ENCODE assay signal across 28 cellular contexts in the genomic region with DNA sequence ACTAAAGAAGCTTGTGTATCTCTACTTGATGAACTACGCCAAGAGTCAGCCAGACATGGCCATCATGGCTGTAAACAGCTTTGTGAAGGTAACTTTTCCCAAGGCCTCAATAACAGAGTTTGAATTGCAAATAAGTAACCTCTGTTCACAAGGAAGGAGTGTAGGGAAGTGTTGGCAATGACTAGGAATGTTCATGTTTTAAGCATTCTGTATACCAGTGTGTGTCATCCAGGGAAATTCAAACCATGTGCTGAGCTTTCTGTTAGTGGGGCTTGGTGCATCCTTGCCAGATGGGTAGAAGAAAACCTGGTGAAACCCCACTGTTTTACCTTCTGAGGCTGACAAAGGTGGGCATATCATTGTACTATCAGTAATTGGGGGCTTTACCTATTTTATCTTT. TPM values are rescaled to one million over a fixed set of nuclear protein-coding genes. Genes with fewer than 3 reads are reported as not detected.
DNase-seq lines count a peak whose midpoint lies in the region; FAIRE-seq and TF ChIP-seq lines count a peak whose summit lies in the region.
"Had no signal": no experiment of that assay in that cellular context is flagged by ENCODE, and none has a peak within 500 bp of the region (broad histone marks: within the 10 kb centered on the region; RNA-seq: fewer than 3 reads in every experiment).

No MANE protein-coding gene starts in this region.

- peaks cover 85% of the 10 kb centered on the region for H3K36me3 Mint-ChIP-seq in activated T-cell treated with anti-CD3 and anti-CD28 coated beads, Interleukin-2, amount 50 U/mL, for 24 hours (ENCODE audit: low read depth)

- no peak for DNase-seq in activated T-cell treated with anti-CD3 and anti-CD28 coated beads, Interleukin-2, amount 50 U/mL, for 24 hours
- no peak for DNase-seq in activated T-cell treated with anti-CD3 and anti-CD28 coated beads, Interleukin-2, amount 50 U/mL, for 48 hours
- DNase-seq in SK-N-SH (no peak), esophagus squamous epithelium (lab: John Stamatoyannopoulos, UW) (no peak), renal cortical epithelial cell (ENCODE audit: low read depth) (peak; percentile 16), OCI-M1 (lab: John Stamatoyannopoulos, UW) (no peak), dermis blood vessel endothelial cell (no peak), H54 (ENCODE audit: insufficient read length, low spot score) (no peak)
- DNase-seq: activated CD8-positive, alpha-beta memory T cell treated with anti-CD3 and anti-CD28 coated beads for 24 hours; activated naive CD4-positive, alpha-beta T cell treated with Interleukin-2 at 50 U/mL for 16 hours; activated T-cell treated with anti-CD3 and anti-CD28 coated beads, Interleukin-2, amount 50 U/mL, for 4 hours; CD4-positive, alpha-beta T cell; central memory CD4-positive, alpha-beta T cell; glutamatergic neuron; left colon; mesendoderm; naive B cell; NCI-H1092; NCI-H2029; SHP77 had no signal

- no peaks in the 10 kb centered on the region for H3K27me3 Mint-ChIP-seq in activated T-cell treated with anti-CD3 and anti-CD28 coated beads, Interleukin-2, amount 50 U/mL, for 24 hours
- H3K27me3 Mint-ChIP-seq: CD4-positive, alpha-beta T cell; naive B cell; type B pancreatic cell had no signal

- H3K9ac ChIP-seq in SK-N-SH: no peak overlapping the region

- TF ChIP-seq EP300 in SK-N-SH (IDR thresholded peaks at IDR 0.05; ENCODE audit: borderline replicate concordance in 1 of 2, low read depth in 1 of 2, low read length in 1 of 2): no peak

- no peak for TF ChIP-seq CTCF in SK-N-SH (IDR thresholded peaks at IDR 0.05)
- TF ChIP-seq CTCF in esophagus squamous epithelium (IDR thresholded peaks at IDR 0.05): no peak

- no peak overlapping the region for H2AFZ ChIP-seq in SK-N-SH (ENCODE audit: low read depth)

- POLR2A ChIA-PET in SK-N-SH (lab: Yijun Ruan, JAX): no interaction called here

- H3K4me1 ChIP-seq in SK-N-SH (ENCODE audit: control insufficient read depth in 1 of 2, insufficient read depth in 2 of 2, low read depth in 1 of 2, low read length in 1 of 2) (no peaks in the 10 kb centered on the region), esophagus squamous epithelium (peaks cover 0 to 9% (median 4%) of the 10 kb centered on the region in 3 donors)

- H3K27me3 ChIP-seq in SK-N-SH (ENCODE audit: insufficient read depth): no peaks in the 10 kb centered on the region
- no peaks in the 10 kb centered on the region for H3K27me3 ChIP-seq in esophagus squamous epithelium

- 95% methylated on average over 1 of the region's 1 CpG for WGBS in SK-N-SH (ENCODE audit: low lambda C conversion rate)
- 91 to 100% methylated on average over 1 of the region's 1 CpG for WGBS in esophagus squamous epithelium, 2 donors

- peaks cover 5% of the 10 kb centered on the region for H3K4me1 Mint-ChIP-seq in activated T-cell treated with anti-CD3 and anti-CD28 coated beads, Interleukin-2, amount 50 U/mL, for 24 hours (ENCODE audit: low read depth)
- H3K4me1 Mint-ChIP-seq: naive B cell had no signal

- H3K36me3 ChIP-seq in SK-N-SH (replicated peaks in 1 of 2; ENCODE audit: control insufficient read depth in 1 of 2, insufficient read depth in 2 of 2, low read length in 1 of 2) (peaks cover 50 to 69% of the 10 kb centered on the region in 2 experiments), esophagus squamous epithelium (peaks cover 4 to 93% (median 12%) of the 10 kb centered on the region in 3 donors)

- no peak for TF ChIP-seq RAD21 in SK-N-SH (IDR thresholded peaks at IDR 0.05; ENCODE audit: low read length)

- H3K27ac ChIP-seq in SK-N-SH (ENCODE audit: low read depth in 2 of 2, low read length in 1 of 2) (peak overlapping the region in 1 of 2 experiments; percentile 34; a peak in 2 of 4 replicates), esophagus squamous epithelium (peak overlapping the region in 3 of 4 donors; percentile 24 to 57 (median 40))
- H3K27ac ChIP-seq: 22Rv1 had no signal

- H3K9me3 Mint-ChIP-seq in activated T-cell treated with anti-CD3 and anti-CD28 coated beads, Interleukin-2, amount 50 U/mL, for 24 hours: no peaks in the 10 kb centered on the region
- H3K9me3 Mint-ChIP-seq: activated T-cell treated with anti-CD3 and anti-CD28 coated beads, Interleukin-2, amount 50 U/mL, for 4 hours; CD4-positive, alpha-beta T cell; naive B cell; type B pancreatic cell had no signal

- CTCF ChIA-PET in SK-N-SH (lab: Yijun Ruan, JAX): interaction anchor here (4.8 to 8.4 kb wide), 2 partner anchors 7 to 142 kb away, joined by 36 to 91 read pairs; no protein-coding TSS in a partner anchor

- no peak overlapping the region for H3K4me3 Mint-ChIP-seq in activated T-cell treated with anti-CD3 and anti-CD28 coated beads, Interleukin-2, amount 50 U/mL, for 24 hours
- H3K4me3 Mint-ChIP-seq: activated T-cell treated with anti-CD3 and anti-CD28 coated beads, Interleukin-2, amount 50 U/mL, for 4 hours; CD4-positive, alpha-beta T cell; naive B cell; type B pancreatic cell had no signal

- no peaks in the 10 kb centered on the region for H4K20me1 ChIP-seq in SK-N-SH (ENCODE audit: insufficient read depth)

- H3K4me2 ChIP-seq in SK-N-SH: no peak overlapping the region

- peaks cover 5% of the 10 kb centered on the region for H3F3A ChIP-seq in SK-N-SH (replicated peaks; ENCODE audit: insufficient read depth)

- intact Hi-C loops in esophagus squamous epithelium (cut with DNase I): no loop called here

- H3K27ac Mint-ChIP-seq in activated T-cell treated with anti-CD3 and anti-CD28 coated beads, Interleukin-2, amount 50 U/mL, for 24 hours: peak overlapping the region; percentile 64
- H3K27ac Mint-ChIP-seq: CD4-positive, alpha-beta T cell; type B pancreatic cell had no signal

- peaks cover 48% of the 10 kb centered on the region for H3K79me2 ChIP-seq in SK-N-SH (ENCODE audit: insufficient read depth)

- FAIRE-seq in H54 (lab: Jason Lieb, UNC): no peak
- FAIRE-seq: G401.6, HTR-8/SVneo, TTC549 had no signal

- H3K9me2 ChIP-seq in SK-N-SH: no peaks in the 10 kb centered on the region

- H3K4me3 ChIP-seq in SK-N-SH (ENCODE audit: low read depth in 2 of 2, low read length in 1 of 2): no peak overlapping the region
- H3K4me3 ChIP-seq in esophagus squamous epithelium: no peak overlapping the region

- H3K9me3 ChIP-seq in SK-N-SH: no peaks in the 10 kb centered on the region
- H3K9me3 ChIP-seq in esophagus squamous epithelium: no peaks in the 10 kb centered on the region

- TF ChIP-seq POLR2A in esophagus squamous epithelium (IDR thresholded peaks at IDR 0.05) (no peak), H54 (IDR thresholded peaks at IDR 0.05; ENCODE audit: low read depth, low read length) (no peak)

TF ChIP-seq in SK-N-SH, 30 proteins besides CTCF, POLR2A, EP300 and RAD21:
- TF ChIP-seq FOSL2 (IDR thresholded peaks at IDR 0.05; ENCODE audit: borderline replicate concordance, low read depth): no peak
- peak; percentile 37; the same call in 1 of the 2 replicates for TF ChIP-seq TCF12 (IDR thresholded peaks at IDR 0.05)

RNA-seq across cellular contexts. Expression of a gene that starts 18.6 kb away (rescaled TPM):
- 97.8 and 135 TPM in 2 replicates for polyA plus RNA-seq in SK-N-SH (2012; rRNA removed)
- 105 and 114 TPM in 2 replicates for polyA plus RNA-seq in SK-N-SH (2012; cell fraction: cytosol; rRNA removed)
- polyA plus RNA-seq in SK-N-SH (2012; cell fraction: nucleus; rRNA removed): 70.8 and 121 TPM in 2 replicates
- total RNA-seq in esophagus squamous epithelium: 10 to 100 TPM in 3 of 4 donors, 1 to 10 TPM in 1; 9.7 to 99.4 (median 37.4) TPM
- 134 and 233 TPM in 2 replicates for total RNA-seq in renal cortical epithelial cell
- 110 and 203 TPM in 2 replicates for total RNA-seq in dermis blood vessel endothelial cell

RNA-seq across cellular contexts. Expression of a gene that starts 27.4 kb away (rescaled TPM):
- polyA plus RNA-seq in SK-N-SH (2012; rRNA removed): 4.3 and 5.4 TPM in 2 replicates
- 4.5 and 4.9 TPM in 2 replicates for polyA plus RNA-seq in SK-N-SH (2012; cell fraction: cytosol; rRNA removed)
- polyA plus RNA-seq in SK-N-SH (2012; cell fraction: nucleus; rRNA removed): 3.8 and 4.3 TPM in 2 replicates
- total RNA-seq in esophagus squamous epithelium (1 to 10 TPM in 3 of 4 donors, under 1 TPM in 1; 0.95 to 4.4 (median 3.6) TPM), renal cortical epithelial cell (3.0 and 5.6 TPM in 2 replicates), dermis blood vessel endothelial cell (3.7 and 3.9 TPM in 2 replicates)

RNA-seq across cellular contexts. Expression of a gene that starts 45.1 kb away (rescaled TPM):
- not detected in 2 replicates for polyA plus RNA-seq in SK-N-SH (2012; rRNA removed)
- not detected in 2 replicates for polyA plus RNA-seq in SK-N-SH (2012; cell fraction: cytosol; rRNA removed)
- polyA plus RNA-seq in SK-N-SH (2012; cell fraction: nucleus; rRNA removed): not detected in 2 replicates
- total RNA-seq in esophagus squamous epithelium (not detected), renal cortical epithelial cell (not detected in 2 replicates), dermis blood vessel endothelial cell (not detected in 2 replicates)
- total RNA-seq: activated T-cell treated with anti-CD3 and anti-CD28 coated beads, Interleukin-2, amount 50 U/mL, for 4 hours; CD4-positive, alpha-beta T cell; epithelial cell of proximal tubule; left colon; LHCN-M2; omental fat pad had no signal
